Comparison of ENCODE assay signal across 8 cellular contexts in the genomic region with DNA sequence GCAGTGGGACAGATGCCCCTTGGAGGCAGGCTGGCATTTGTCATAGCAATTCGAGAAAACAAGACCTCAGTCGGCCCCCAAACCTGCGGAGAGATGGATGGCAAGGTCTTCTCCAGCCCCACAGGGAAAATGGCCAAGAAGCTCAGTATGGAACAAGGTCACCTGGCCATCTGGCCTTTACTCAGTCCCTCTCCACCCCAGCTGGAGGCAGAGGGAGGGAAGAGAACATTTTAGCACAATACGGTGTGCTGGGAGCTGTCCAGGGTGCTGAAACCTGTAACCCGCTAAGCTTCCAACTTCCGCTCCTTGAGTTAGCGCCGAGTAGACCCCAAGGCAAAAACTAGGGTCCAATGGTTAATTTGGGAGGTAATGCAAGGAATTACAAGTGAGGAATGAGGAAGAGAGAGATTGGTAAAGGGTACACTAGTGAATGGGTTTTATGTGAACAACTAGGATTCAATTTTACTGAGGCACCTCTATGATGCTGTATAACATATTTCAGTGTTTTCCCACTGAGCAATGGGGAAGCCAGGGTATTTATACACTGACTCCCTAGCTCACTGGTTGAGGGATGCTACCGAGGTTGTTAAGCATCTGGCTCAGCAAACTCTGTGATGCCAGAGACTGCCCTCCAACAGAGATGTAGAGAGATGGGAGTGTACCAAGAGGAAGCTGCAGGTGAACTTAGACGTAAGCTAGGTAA.
A peak's percentile ranks its signal among the peaks of the same experiment; 100 is the strongest.
DNase-seq lines count a peak whose midpoint lies in the region; ATAC-seq and TF ChIP-seq lines count a peak whose summit lies in the region.

No MANE protein-coding gene starts in this region.

- DNase-seq in AG10803 (ENCODE audit: low read depth), result peak; percentile 42
- peak; percentile 54 for DNase-seq in Jurkat, Clone E6-1 (ENCODE audit: low read depth, low spot score)
- peak; percentile 3 to 10 for DNase-seq in activated CD4-positive, alpha-beta T cell treated with anti-CD3 and anti-CD28 coated beads, Interleukin-2, amount 50 U/mL, for 24 hours (ENCODE audit: low read depth in 1 of 2, low spot score in 1 of 2)
- peak; percentile 50 to 64 for DNase-seq in erythroblast (lab: John Stamatoyannopoulos, UW)
- peak; percentile 38 to 44 for DNase-seq in stimulated activated CD4-positive, alpha-beta T cell treated with anti-CD3 and anti-CD28 coated beads, Interleukin-2, amount 100 ng/mL, for 48 hours
- DNase-seq in amniotic stem cell (lab: John Stamatoyannopoulos, UW), result no peak

- TF ChIP-seq POLR2A in erythroblast (IDR thresholded peaks at IDR 0.05; ENCODE audit: low read length), result no peak

- no peak for ATAC-seq in GM21515 (IDR thresholded peaks at IDR 0.05; ENCODE audit: unreplicated experiment)
- ATAC-seq in GM21360 (IDR thresholded peaks at IDR 0.05; ENCODE audit: unreplicated experiment), result no peak

- H3K4me3 ChIP-seq in AG10803 (ENCODE audit: low read length), result no peak overlapping the region
- H3K4me3 ChIP-seq in Jurkat, Clone E6-1 (ENCODE audit: low read length), result no peak overlapping the region

- no peak for TF ChIP-seq CTCF in AG10803 (conservative IDR thresholded peaks at IDR 0.05; ENCODE audit: low read length)
